8 cellular contexts compared by ENCODE assay signal in genomic region chr2:112275887-112276773, GRCh38. TPM values are rescaled to one million over a fixed set of nuclear protein-coding genes. Genes with fewer than 3 reads are reported as not detected.
A peak's percentile ranks its signal among the peaks of the same experiment; 100 is the strongest.
DNase-seq lines count a peak whose midpoint lies in the region; ATAC-seq and TF ChIP-seq lines count a peak whose summit lies in the region.

No MANE protein-coding gene starts in this region.

- H3K4me1 Mint-ChIP-seq in activated T-cell treated with anti-CD3 and anti-CD28 coated beads, Interleukin-2, amount 50 U/mL, for 4 hours (ENCODE audit: low read depth): peaks cover 31% of the 10 kb centered on the region

- no peaks in the 10 kb centered on the region for H3K9me3 ChIP-seq in muscle layer of duodenum (ENCODE audit: control insufficient read depth in 1 of 2, low read length in 2 of 2)

- H3K27ac ChIP-seq in muscle layer of duodenum (ENCODE audit: low read length): peak overlapping the region; percentile 100

- H3K4me1 ChIP-seq in muscle layer of duodenum (ENCODE audit: control insufficient read depth in 1 of 2, insufficient read depth in 2 of 2, low read length in 2 of 2): peaks cover 0 to 10% of the 10 kb centered on the region in 2 donors

- peaks cover 0 to 5% of the 10 kb centered on the region in 2 donors for H3K36me3 ChIP-seq in muscle layer of duodenum (ENCODE audit: control insufficient read depth in 1 of 2, insufficient read depth in 2 of 2, low read length in 2 of 2)

- peak overlapping the region; percentile 85 to 88 for H3K4me3 ChIP-seq in muscle layer of duodenum (ENCODE audit: low read depth in 1 of 2, low read length in 2 of 2)

- no peaks in the 10 kb centered on the region for H3K9me3 Mint-ChIP-seq in activated T-cell treated with anti-CD3 and anti-CD28 coated beads, Interleukin-2, amount 50 U/mL, for 4 hours

- H3K27me3 ChIP-seq in muscle layer of duodenum (ENCODE audit: low read depth, low read length): no peaks in the 10 kb centered on the region

- H3K27me3 Mint-ChIP-seq in activated T-cell treated with anti-CD3 and anti-CD28 coated beads, Interleukin-2, amount 50 U/mL, for 4 hours (ENCODE audit: low read depth): no peaks in the 10 kb centered on the region

- peak overlapping the region; percentile 91 for H3K4me3 Mint-ChIP-seq in activated T-cell treated with anti-CD3 and anti-CD28 coated beads, Interleukin-2, amount 50 U/mL, for 4 hours

- ATAC-seq in GM21528 (IDR thresholded peaks at IDR 0.05; ENCODE audit: low FRiP score, unreplicated experiment): peak; percentile 49
- ATAC-seq in activated T-cell treated with anti-CD3 and anti-CD28 coated beads, Interleukin-2, amount 50 U/mL, for 4 hours: peak; percentile 73 to 77
- ATAC-seq in esophagus mucosa: peak; percentile 84

- no peaks in the 10 kb centered on the region for H3K36me3 Mint-ChIP-seq in activated T-cell treated with anti-CD3 and anti-CD28 coated beads, Interleukin-2, amount 50 U/mL, for 4 hours (ENCODE audit: insufficient read depth)

- DNase-seq in DMS 273 treated with DMSO at 0.1 percent for 48 hours (lab: John Stamatoyannopoulos, UW): peak; percentile 78
- DNase-seq in HuH-7.5 (ENCODE audit: low spot score): peak; percentile 55
- DNase-seq in activated T-cell treated with anti-CD3 and anti-CD28 coated beads, Interleukin-2, amount 50 U/mL, for 4 hours: peak; percentile 77
- DNase-seq in stimulated activated CD8-positive, alpha-beta memory T cell treated with anti-CD3 and anti-CD28 coated beads, Interleukin-7, amount 100 ng/mL, for 24 hours (ENCODE audit: low read depth): peak; percentile 63

TF ChIP-seq in PFSK-1, 5 proteins besides CTCF, POLR2A, EP300 and RAD21:
- TF ChIP-seq TAF1 (IDR thresholded peaks at IDR 0.05; ENCODE audit: borderline replicate concordance, insufficient read depth, low read length) (peak; percentile 73; the same call in 1 of the 2 replicates), SIN3A (IDR thresholded peaks at IDR 0.05; ENCODE audit: borderline replicate concordance, insufficient read depth, low read length) (peak; percentile 27; the same call in 1 of the 2 replicates), POLR2AphosphoS5 (IDR thresholded peaks at IDR 0.05; ENCODE audit: low read depth, low read length) (no peak; the same call in 1 of the 2 replicates), FOXP2 (optimal IDR thresholded peaks at IDR 0.05; ENCODE audit: borderline replicate concordance, extremely low read depth, extremely low read length, insufficient read depth) (peak; percentile 56), REST (IDR thresholded peaks at IDR 0.05; ENCODE audit: insufficient read depth in 1 of 2, low read depth in 2 of 2, low read length in 2 of 2) (peak in 1 of 2 experiments; percentile 58; a peak in 1 of 4 replicates)

RNA-seq across cellular contexts. Expression of gene ZC3H6, which starts 0.7 kb away (rescaled TPM):
- 0.64 TPM for polyA plus RNA-seq in PFSK-1 (2012; ENCODE audit: insufficient read length, low read depth)
- total RNA-seq in activated T-cell treated with anti-CD3 and anti-CD28 coated beads, Interleukin-2, amount 50 U/mL, for 4 hours: 1 to 10 TPM; 1.3 to 2.4 (median 2.2) TPM
- 4.9 TPM for total RNA-seq in esophagus mucosa

RNA-seq across cellular contexts. Expression of gene ZC3H8, which starts 21.3 kb away (rescaled TPM):
- 15.2 TPM for polyA plus RNA-seq in PFSK-1 (2012; ENCODE audit: insufficient read length, low read depth)
- total RNA-seq in activated T-cell treated with anti-CD3 and anti-CD28 coated beads, Interleukin-2, amount 50 U/mL, for 4 hours: 10 to 100 TPM; 29.7 to 32.0 (median 31.2) TPM
- 9.4 TPM for total RNA-seq in esophagus mucosa

Comparison
In these comparisons a context has a peak if more than half of its experiments do, and no peak if none do; other contexts are left out.
1. Peak in every context shown above with its lines: DNase-seq, ATAC-seq, H3K4me3 ChIP-seq and H3K27ac ChIP-seq.